Comparison of ENCODE assay signal across 2 cellular contexts in the genomic region with DNA sequence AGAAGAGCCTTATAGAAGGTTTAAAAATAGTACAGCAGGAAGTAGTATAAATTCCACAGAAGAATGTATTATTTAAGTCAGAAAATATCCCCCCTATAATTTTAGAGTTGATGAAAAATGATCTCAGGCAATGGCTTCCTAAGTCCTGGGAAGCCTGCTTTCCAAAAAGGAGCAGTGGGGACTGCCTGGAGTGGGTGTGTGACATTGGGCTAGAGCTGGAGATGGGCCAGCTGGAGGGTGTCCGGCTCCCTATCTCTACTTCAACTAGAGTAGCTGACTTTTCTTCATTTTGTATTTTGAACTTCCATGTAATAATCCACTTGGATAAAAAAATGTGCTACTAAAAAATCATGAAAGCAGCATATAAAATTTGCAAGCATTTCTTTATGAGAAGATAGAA.
TF ChIP-seq lines count a peak whose summit lies in the region.

No MANE protein-coding gene starts in this region.

TF ChIP-seq in SK-N-SH, 30 proteins besides CTCF, POLR2A, EP300 and RAD21 (continued from another document):
- no peak for TF ChIP-seq SIN3A (IDR thresholded peaks at IDR 0.05; ENCODE audit: borderline replicate concordance, low read depth, low read length)
- no peak for TF ChIP-seq CHD2 (IDR thresholded peaks at IDR 0.05; ENCODE audit: low read length, partially characterized antibody)
- TF ChIP-seq, protein P1, sequence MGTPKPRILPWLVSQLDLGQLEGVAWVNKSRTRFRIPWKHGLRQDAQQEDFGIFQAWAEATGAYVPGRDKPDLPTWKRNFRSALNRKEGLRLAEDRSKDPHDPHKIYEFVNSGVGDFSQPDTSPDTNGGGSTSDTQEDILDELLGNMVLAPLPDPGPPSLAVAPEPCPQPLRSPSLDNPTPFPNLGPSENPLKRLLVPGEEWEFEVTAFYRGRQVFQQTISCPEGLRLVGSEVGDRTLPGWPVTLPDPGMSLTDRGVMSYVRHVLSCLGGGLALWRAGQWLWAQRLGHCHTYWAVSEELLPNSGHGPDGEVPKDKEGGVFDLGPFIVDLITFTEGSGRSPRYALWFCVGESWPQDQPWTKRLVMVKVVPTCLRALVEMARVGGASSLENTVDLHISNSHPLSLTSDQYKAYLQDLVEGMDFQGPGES (IDR thresholded peaks at IDR 0.05; ENCODE audit: low read depth, low read length): no peak
- TF ChIP-seq USF1 (IDR thresholded peaks at IDR 0.05; ENCODE audit: borderline replicate concordance, low read depth): no peak
- TF ChIP-seq EZH2phosphoT487 (IDR thresholded peaks at IDR 0.05; ENCODE audit: borderline replicate concordance, low read depth): no peak
- TF ChIP-seq TCF12 (IDR thresholded peaks at IDR 0.05): no peak
- no peak for TF ChIP-seq FOXM1 (IDR thresholded peaks at IDR 0.05; ENCODE audit: low read depth)
- no peak for TF ChIP-seq TEAD4 (IDR thresholded peaks at IDR 0.05; ENCODE audit: borderline replicate concordance, insufficient read depth)
- no peak for TF ChIP-seq ZBTB33 (IDR thresholded peaks at IDR 0.05; ENCODE audit: borderline replicate concordance, low read depth)
- TF ChIP-seq RCOR1 (IDR thresholded peaks at IDR 0.05; ENCODE audit: low read length): no peak

TF ChIP-seq in SK-N-SH treated with all-trans-retinoic acid at 6 μM for 48 hours, 23 proteins besides CTCF, POLR2A, EP300 and RAD21 (continued from another document):
- TF ChIP-seq CREB5 (CRISPR knock-in tag; IDR thresholded peaks at IDR 0.05; ENCODE audit: low read depth): no peak
- no peak for TF ChIP-seq RARB (CRISPR knock-in tag; IDR thresholded peaks at IDR 0.05)
- no peak for TF ChIP-seq TCF4 (CRISPR knock-in tag; IDR thresholded peaks at IDR 0.05; ENCODE audit: borderline replicate concordance)
- TF ChIP-seq, protein P2, sequence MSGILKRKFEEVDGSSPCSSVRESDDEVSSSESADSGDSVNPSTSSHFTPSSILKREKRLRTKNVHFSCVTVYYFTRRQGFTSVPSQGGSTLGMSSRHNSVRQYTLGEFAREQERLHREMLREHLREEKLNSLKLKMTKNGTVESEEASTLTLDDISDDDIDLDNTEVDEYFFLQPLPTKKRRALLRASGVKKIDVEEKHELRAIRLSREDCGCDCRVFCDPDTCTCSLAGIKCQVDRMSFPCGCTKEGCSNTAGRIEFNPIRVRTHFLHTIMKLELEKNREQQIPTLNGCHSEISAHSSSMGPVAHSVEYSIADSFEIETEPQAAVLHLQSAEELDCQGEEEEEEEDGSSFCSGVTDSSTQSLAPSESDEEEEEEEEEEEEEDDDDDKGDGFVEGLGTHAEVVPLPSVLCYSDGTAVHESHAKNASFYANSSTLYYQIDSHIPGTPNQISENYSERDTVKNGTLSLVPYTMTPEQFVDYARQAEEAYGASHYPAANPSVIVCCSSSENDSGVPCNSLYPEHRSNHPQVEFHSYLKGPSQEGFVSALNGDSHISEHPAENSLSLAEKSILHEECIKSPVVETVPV (CRISPR knock-in tag; IDR thresholded peaks at IDR 0.05): no peak
- TF ChIP-seq ZNF8 (CRISPR knock-in tag; IDR thresholded peaks at IDR 0.05): no peak
